In the genomic region with DNA sequence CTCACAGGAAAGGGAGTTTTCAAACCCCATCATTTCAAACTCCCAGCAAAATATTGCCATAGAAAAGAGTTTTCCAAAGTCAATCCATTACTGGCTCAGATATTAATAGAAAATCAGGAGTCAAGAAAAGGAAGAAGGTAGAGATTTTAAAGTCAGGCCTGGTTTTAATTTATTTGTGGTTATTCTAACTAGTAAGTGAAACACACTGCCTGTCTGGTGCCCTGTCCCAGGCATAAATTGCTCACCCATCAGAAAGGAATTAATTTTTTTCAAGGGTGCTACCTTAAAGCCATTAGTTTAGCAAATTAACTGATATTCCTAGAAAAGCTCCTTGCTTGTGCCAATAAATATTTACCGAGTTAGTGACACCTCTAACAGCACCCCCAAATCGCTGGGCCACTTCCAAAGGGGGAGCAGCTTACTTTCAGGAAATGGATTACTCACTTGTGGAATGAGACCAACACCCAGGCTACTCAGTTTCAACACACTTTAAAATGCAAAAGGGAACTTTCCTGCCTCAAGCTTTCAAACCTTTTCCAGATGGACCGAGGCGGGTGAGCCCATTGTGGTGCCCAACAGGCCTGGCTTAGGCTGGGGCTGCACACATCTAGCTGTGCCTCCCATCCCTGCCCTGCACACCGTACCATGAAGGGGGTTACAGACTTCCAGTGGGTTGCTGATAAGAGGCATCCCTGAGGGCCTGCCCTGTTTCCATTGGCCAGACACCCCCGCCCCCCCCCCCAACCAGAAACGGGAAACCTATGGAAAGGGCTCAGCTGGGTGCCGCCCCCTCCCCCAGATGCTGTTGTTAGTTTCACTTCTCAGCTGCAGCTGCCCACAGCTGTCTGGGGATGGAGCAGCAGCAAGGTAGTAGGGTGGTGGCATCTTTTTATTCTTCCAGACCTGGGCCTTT, we compare ENCODE assay signal across 11 cellular contexts.
DNase-seq lines count a peak whose midpoint lies in the region; ATAC-seq, FAIRE-seq and TF ChIP-seq lines count a peak whose summit lies in the region.
"Had no signal": no experiment of that assay in that cellular context is flagged by ENCODE, and none has a peak within 500 bp of the region (broad histone marks: within the 10 kb centered on the region; RNA-seq: fewer than 3 reads in every experiment).

No MANE protein-coding gene starts in this region.

- H3K4me2 ChIP-seq in astrocyte (ENCODE audit: low read length) (peak overlapping the region; percentile 80), hepatocyte (no peak overlapping the region), OCI-LY7 (ENCODE audit: low read length) (no peak overlapping the region)

- TF ChIP-seq CTCF in astrocyte (IDR thresholded peaks at IDR 0.05; ENCODE audit: insufficient read depth, low read depth, low read length) (no peak), hepatocyte (IDR thresholded peaks at IDR 0.05; ENCODE audit: poor library complexity) (no peak), OCI-LY7 (conservative IDR thresholded peaks at IDR 0.05; ENCODE audit: low read length) (no peak), GM10266 (IDR thresholded peaks at IDR 0.05; ENCODE audit: control insufficient read depth, insufficient read depth, low read depth, missing control alignments) (no peak)

- no peak for ATAC-seq in HG02588 (IDR thresholded peaks at IDR 0.05; ENCODE audit: unreplicated experiment)
- ATAC-seq: Panc1; stimulated activated effector memory CD8-positive, alpha-beta T cell treated with anti-CD3 and anti-CD28 coated beads, Interleukin-12 subunit alpha, Interleukin-12 subunit beta, amount 100 ng/mL, for 72 hours had no signal

- H3K27me3 ChIP-seq in astrocyte (ENCODE audit: insufficient read depth, low read length) = no peaks in the 10 kb centered on the region
- H3K27me3 ChIP-seq in hepatocyte = no peaks in the 10 kb centered on the region

- peak overlapping the region; percentile 31 for H3K4me3 Mint-ChIP-seq in astrocyte (ENCODE audit: unreplicated experiment)
- no peak overlapping the region for H3K4me3 Mint-ChIP-seq in activated naive CD4-positive, alpha-beta T cell treated with anti-CD3 and anti-CD28 coated beads for 36 hours
- H3K4me3 Mint-ChIP-seq: activated naive CD4-positive, alpha-beta T cell treated with anti-CD3 and anti-CD28 coated beads, Interleukin-2, amount 50 U/mL, for 24 hours; stimulated activated effector memory CD8-positive, alpha-beta T cell treated with anti-CD3 and anti-CD28 coated beads, Interleukin-12 subunit alpha, Interleukin-12 subunit beta, amount 100 ng/mL, for 72 hours had no signal

- H3K4me1 ChIP-seq in astrocyte (ENCODE audit: insufficient read depth, low read length) (peaks cover 54% of the 10 kb centered on the region), hepatocyte (ENCODE audit: insufficient read depth) (no peaks in the 10 kb centered on the region), OCI-LY7 (ENCODE audit: insufficient read depth, low read length, poor library complexity, severe bottlenecking) (no peaks in the 10 kb centered on the region)

- H3K4me1 Mint-ChIP-seq in astrocyte (ENCODE audit: low read depth, unreplicated experiment) = peaks cover 75% of the 10 kb centered on the region
- H3K4me1 Mint-ChIP-seq in activated naive CD4-positive, alpha-beta T cell treated with anti-CD3 and anti-CD28 coated beads for 36 hours (ENCODE audit: low read depth) = peaks cover 12% of the 10 kb centered on the region
- H3K4me1 Mint-ChIP-seq: activated naive CD4-positive, alpha-beta T cell treated with anti-CD3 and anti-CD28 coated beads, Interleukin-2, amount 50 U/mL, for 24 hours had no signal

- H3K27me3 Mint-ChIP-seq in astrocyte (ENCODE audit: low read depth, unreplicated experiment) = no peaks in the 10 kb centered on the region
- H3K27me3 Mint-ChIP-seq in activated naive CD4-positive, alpha-beta T cell treated with anti-CD3 and anti-CD28 coated beads for 36 hours (ENCODE audit: low read depth) = no peaks in the 10 kb centered on the region

- H4K20me1 ChIP-seq in astrocyte (ENCODE audit: insufficient read depth, low read length) (peaks cover 6% of the 10 kb centered on the region), hepatocyte (ENCODE audit: insufficient read depth, poor library complexity, severe bottlenecking) (no peaks in the 10 kb centered on the region), OCI-LY7 (ENCODE audit: insufficient read depth, low read length) (no peaks in the 10 kb centered on the region)

- BruUV-seq in OCI-LY7 (replicated peaks; lab: Mats Ljungman, UMichigan) = no TSS peak

- H3K27ac ChIP-seq in astrocyte (ENCODE audit: low read depth, low read length) = peak overlapping the region; percentile 66
- H3K27ac ChIP-seq in hepatocyte = peak overlapping the region; percentile 20
- H3K27ac ChIP-seq in OCI-LY7 (ENCODE audit: low read depth, low read length, poor library complexity, severe bottlenecking) = no peak overlapping the region

- H3K9me3 Mint-ChIP-seq in astrocyte (ENCODE audit: unreplicated experiment) = peaks cover 1% of the 10 kb centered on the region
- no peaks in the 10 kb centered on the region for H3K9me3 Mint-ChIP-seq in activated naive CD4-positive, alpha-beta T cell treated with anti-CD3 and anti-CD28 coated beads for 36 hours
- H3K9me3 Mint-ChIP-seq: activated naive CD4-positive, alpha-beta T cell treated with anti-CD3 and anti-CD28 coated beads, Interleukin-2, amount 50 U/mL, for 24 hours; stimulated activated effector memory CD8-positive, alpha-beta T cell treated with anti-CD3 and anti-CD28 coated beads, Interleukin-12 subunit alpha, Interleukin-12 subunit beta, amount 100 ng/mL, for 72 hours had no signal

- intact Hi-C loops in OCI-LY7 (cut with micrococcal nuclease; ENCODE audit: unreplicated experiment) = no loop called here
- intact Hi-C loops in activated naive CD4-positive, alpha-beta T cell treated with anti-CD3 and anti-CD28 coated beads for 36 hours (cut with micrococcal nuclease) = no loop called here

- FAIRE-seq in astrocyte (lab: Jason Lieb, UNC) = no peak

- POLR2A ChIA-PET in OCI-LY7 (lab: Charles Lee) = no interaction called here

- H3K36me3 ChIP-seq in astrocyte (ENCODE audit: insufficient read depth, low read length) (no peaks in the 10 kb centered on the region), hepatocyte (replicated peaks; ENCODE audit: insufficient read depth, low read depth) (no peaks in the 10 kb centered on the region), OCI-LY7 (ENCODE audit: insufficient read depth, low read length) (no peaks in the 10 kb centered on the region)

- peak; percentile 33 for DNase-seq in H4 (ENCODE audit: low spot score)
- peak; percentile 81 for DNase-seq in astrocyte (ENCODE audit: low read depth)
- DNase-seq in hepatocyte (ENCODE audit: low spot score) = no peak
- DNase-seq in stromal cell of bone marrow (ENCODE audit: low read depth) = peak; percentile 83
- no peak for DNase-seq in OCI-LY7 (ENCODE audit: low spot score)
- DNase-seq in activated naive CD4-positive, alpha-beta T cell treated with anti-CD3 and anti-CD28 coated beads for 36 hours = no peak
- DNase-seq in GM10266 (ENCODE audit: extremely low spot score) = no peak

- H3K4me3 ChIP-seq in astrocyte (ENCODE audit: insufficient read depth, low read depth, low read length) (no peak overlapping the region), hepatocyte (no peak overlapping the region), OCI-LY7 (ENCODE audit: low read depth, low read length, poor library complexity, severe bottlenecking) (no peak overlapping the region)

- H2AFZ ChIP-seq in astrocyte (ENCODE audit: low read depth, low read length) = no peak overlapping the region
- H2AFZ ChIP-seq in hepatocyte = no peak overlapping the region
- H2AFZ ChIP-seq in OCI-LY7 (ENCODE audit: low read length) = no peak overlapping the region

- 51% methylated on average over 7 of the region's 8 CpGs for WGBS in hepatocyte (ENCODE audit: low lambda C conversion rate, missing lambda C conversion rate)

- H3K36me3 Mint-ChIP-seq in astrocyte (ENCODE audit: low read depth, unreplicated experiment) = peaks cover 9% of the 10 kb centered on the region
- H3K36me3 Mint-ChIP-seq in activated naive CD4-positive, alpha-beta T cell treated with anti-CD3 and anti-CD28 coated beads for 36 hours (ENCODE audit: low read depth) = no peaks in the 10 kb centered on the region
- H3K36me3 Mint-ChIP-seq: activated naive CD4-positive, alpha-beta T cell treated with anti-CD3 and anti-CD28 coated beads, Interleukin-2, amount 50 U/mL, for 24 hours; stimulated activated effector memory CD8-positive, alpha-beta T cell treated with anti-CD3 and anti-CD28 coated beads, Interleukin-12 subunit alpha, Interleukin-12 subunit beta, amount 100 ng/mL, for 72 hours had no signal

- CTCF ChIA-PET in OCI-LY7 (lab: Charles Lee; ENCODE audit: unreplicated experiment) = no interaction called here
- CTCF ChIA-PET in activated naive CD4-positive, alpha-beta T cell treated with anti-CD3 and anti-CD28 coated beads for 36 hours (lab: Charles Lee) = interaction anchor here (0.8 to 0.9 kb wide), 2 partner anchors 119 to 120 kb away, joined by 3 to 4 read pairs; no protein-coding TSS in a partner anchor

- H3K9ac ChIP-seq in astrocyte (ENCODE audit: low read length) = peak overlapping the region; percentile 56

- H3K9me3 ChIP-seq in astrocyte (ENCODE audit: insufficient read depth, low read depth, low read length) = no peaks in the 10 kb centered on the region
- H3K9me3 ChIP-seq in hepatocyte (ENCODE audit: low read depth) = no peaks in the 10 kb centered on the region
- H3K9me3 ChIP-seq in OCI-LY7 (ENCODE audit: low read length) = no peaks in the 10 kb centered on the region

- H3K79me2 ChIP-seq in astrocyte (ENCODE audit: insufficient read depth, low read length) = peaks cover 48% of the 10 kb centered on the region
- peaks cover 15% of the 10 kb centered on the region for H3K79me2 ChIP-seq in hepatocyte
- no peaks in the 10 kb centered on the region for H3K79me2 ChIP-seq in OCI-LY7 (ENCODE audit: insufficient read depth, low read depth, low read length)

- H3K27ac Mint-ChIP-seq in astrocyte (ENCODE audit: unreplicated experiment) = peak overlapping the region; percentile 82
- no peak overlapping the region for H3K27ac Mint-ChIP-seq in activated naive CD4-positive, alpha-beta T cell treated with anti-CD3 and anti-CD28 coated beads for 36 hours
- H3K27ac Mint-ChIP-seq: stimulated activated effector memory CD8-positive, alpha-beta T cell treated with anti-CD3 and anti-CD28 coated beads, Interleukin-12 subunit alpha, Interleukin-12 subunit beta, amount 100 ng/mL, for 72 hours had no signal

- H3K9me2 ChIP-seq in hepatocyte (replicated peaks; ENCODE audit: insufficient read depth) (no peaks in the 10 kb centered on the region), OCI-LY7 (ENCODE audit: insufficient read depth, low read length) (no peaks in the 10 kb centered on the region)

Comparison
In these comparisons a context has a peak if more than half of its experiments do, and no peak if none do; other contexts are left out.
1. DNase-seq: peak in H4 (single experiment), astrocyte (single experiment) and stromal cell of bone marrow (single experiment); none in hepatocyte (single experiment), OCI-LY7 (single experiment), activated naive CD4-positive, alpha-beta T cell treated with anti-CD3 and anti-CD28 coated beads for 36 hours (single experiment) and GM10266 (single experiment).